Comparison of ENCODE assay signal across 20 cellular contexts in the genomic region with DNA sequence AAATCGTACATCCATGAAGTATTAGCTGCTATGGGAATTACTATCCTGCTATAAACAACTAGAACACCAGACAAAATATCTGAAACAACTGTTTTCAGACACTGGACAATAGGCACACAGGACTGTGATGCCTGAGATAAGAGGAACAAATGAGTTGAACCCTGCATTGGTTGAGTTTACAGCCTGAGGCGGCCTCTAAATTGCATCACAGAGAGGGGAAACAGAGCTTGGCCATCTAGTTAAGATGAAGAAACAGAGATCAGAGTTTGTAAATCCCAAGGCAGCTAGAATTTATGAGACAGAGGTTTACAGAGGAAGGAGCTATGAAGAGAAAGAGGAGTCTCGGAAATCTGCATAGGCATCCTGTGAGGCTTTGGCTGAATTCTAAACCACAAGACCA.
DNase-seq lines count a peak whose midpoint lies in the region.
"Had no signal": no experiment of that assay in that cellular context is flagged by ENCODE, and none has a peak within 500 bp of the region (broad histone marks: within the 10 kb centered on the region; RNA-seq: fewer than 3 reads in every experiment).

No MANE protein-coding gene starts in this region.

- DNase-seq in AML-193 (lab: John Stamatoyannopoulos, UW) (peak; percentile 36 to 49), Kasumi-1 (lab: John Stamatoyannopoulos, UW) (peak; percentile 12 to 23), NOMO-1 treated with DMSO at 0.1 percent for 48 hours (lab: John Stamatoyannopoulos, UW; ENCODE audit: unreplicated experiment) (peak; percentile 84), amniotic epithelial cell (ENCODE audit: low read depth) (peak; percentile 56), OCI-M1 (lab: John Stamatoyannopoulos, UW) (no peak)
- no peak for DNase-seq in effector CD8-positive, alpha-beta T cell (lab: John Stamatoyannopoulos, UW)
- no peak for DNase-seq in stimulated activated CD8-positive, alpha-beta memory T cell treated with anti-CD3 and anti-CD28 coated beads, Interleukin-4, amount 100 ng/mL, for 48 hours
- DNase-seq in stimulated activated CD4-positive, alpha-beta T cell treated with anti-CD3 and anti-CD28 coated beads, Interleukin-1b, Interleukin-23, amount 100 ng/mL, for 48 hours = no peak
- DNase-seq: 8988T, C1 segment of cervical spinal cord, DMS53, NCI-H1092 treated with DMSO at 0.1 percent for 48 hours, NCI-H1436 treated with DMSO at 0.1 percent for 48 hours, NCI-H2029, NCI-H226, NCI-H510A treated with DMSO at 0.1 percent for 48 hours, NCI-H748 treated with DMSO at 0.1 percent for 48 hours, PC-3, Right ventricle myocardium superior, T-helper 1 cell had no signal

Comparison
In these comparisons a context has a peak if more than half of its experiments do, and no peak if none do; other contexts are left out.
1. DNase-seq: peak in AML-193 (2 of 2), Kasumi-1 (2 of 2), NOMO-1 treated with DMSO at 0.1 percent for 48 hours (single experiment) and amniotic epithelial cell (single experiment); none in effector CD8-positive, alpha-beta T cell (single experiment), stimulated activated CD8-positive, alpha-beta memory T cell treated with anti-CD3 and anti-CD28 coated beads, Interleukin-4, amount 100 ng/mL, for 48 hours (single experiment), stimulated activated CD4-positive, alpha-beta T cell treated with anti-CD3 and anti-CD28 coated beads, Interleukin-1b, Interleukin-23, amount 100 ng/mL, for 48 hours (single experiment) and OCI-M1 (single experiment).